20 cellular contexts compared by ENCODE assay signal in the genomic region with DNA sequence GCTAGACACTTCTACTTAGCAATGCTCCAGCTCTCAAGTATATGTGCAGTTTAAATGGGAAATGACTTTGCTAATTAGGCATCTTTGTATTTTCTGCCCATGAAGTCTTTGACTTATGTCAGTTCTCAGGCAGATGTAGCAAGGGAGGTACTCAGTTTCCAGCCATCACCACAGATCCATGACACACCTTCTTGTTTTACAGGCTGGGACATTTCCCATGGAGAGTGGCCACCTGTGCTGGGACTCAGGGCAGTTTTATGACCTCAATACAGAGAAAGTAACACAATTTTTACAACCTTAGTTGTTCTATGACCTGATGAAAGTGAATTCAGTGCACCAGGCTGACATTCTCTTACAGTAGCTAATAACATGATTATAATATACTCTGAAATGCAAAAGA.
DNase-seq lines count a peak whose midpoint lies in the region; ATAC-seq and TF ChIP-seq lines count a peak whose summit lies in the region.
"Had no signal": no experiment of that assay in that cellular context is flagged by ENCODE, and none has a peak within 500 bp of the region (broad histone marks: within the 10 kb centered on the region; RNA-seq: fewer than 3 reads in every experiment).

No MANE protein-coding gene starts in this region.

- H3K4me3 ChIP-seq in ACC112 (ENCODE audit: low read depth, low read length): no peak overlapping the region
- H3K4me3 ChIP-seq in Loucy (ENCODE audit: low read length, poor library complexity, severe bottlenecking): no peak overlapping the region
- no peak overlapping the region for H3K4me3 ChIP-seq in transverse colon
- H3K4me3 ChIP-seq in effector memory CD4-positive, alpha-beta T cell (ENCODE audit: insufficient read depth, low read depth, low read length, poor library complexity, severe bottlenecking): no peak overlapping the region
- H3K4me3 ChIP-seq: A549, BLaER1, HAP-1 had no signal

- no peaks in the 10 kb centered on the region for H3K79me2 ChIP-seq in ACC112 (ENCODE audit: control insufficient read depth, insufficient read depth, low read length, unreplicated experiment)
- H3K79me2 ChIP-seq in Loucy (ENCODE audit: insufficient read depth, low read length): no peaks in the 10 kb centered on the region

- H2AFZ ChIP-seq in ACC112 (ENCODE audit: low read length, unreplicated experiment) (peak overlapping the region; percentile 22), Loucy (ENCODE audit: low read length) (peak overlapping the region; percentile 19; the same call in 1 of the 2 replicates)

- H3K4me1 ChIP-seq in ACC112 (ENCODE audit: control insufficient read depth, insufficient read depth, low read length, unreplicated experiment) (no peaks in the 10 kb centered on the region), Loucy (ENCODE audit: insufficient read depth, low read length, poor library complexity, severe bottlenecking) (peaks cover 15% of the 10 kb centered on the region), transverse colon (no peaks in the 10 kb centered on the region)
- H3K4me1 ChIP-seq in effector memory CD4-positive, alpha-beta T cell (ENCODE audit: control insufficient read depth, insufficient read depth, low read length, poor library complexity, severe bottlenecking): no peaks in the 10 kb centered on the region
- H3K4me1 ChIP-seq: A549, BLaER1, HAP-1 had no signal

- H3K36me3 ChIP-seq in ACC112 (ENCODE audit: insufficient read depth, low read length): no peaks in the 10 kb centered on the region
- H3K36me3 ChIP-seq in Loucy (ENCODE audit: insufficient read depth, low read length): no peaks in the 10 kb centered on the region
- H3K36me3 ChIP-seq in transverse colon: no peaks in the 10 kb centered on the region
- H3K36me3 ChIP-seq in effector memory CD4-positive, alpha-beta T cell (ENCODE audit: control insufficient read depth, insufficient read depth, low read length): no peaks in the 10 kb centered on the region
- H3K36me3 ChIP-seq: BLaER1, HAP-1 had no signal

- H3K27ac ChIP-seq in ACC112 (ENCODE audit: low read depth, low read length): no peak overlapping the region
- no peak overlapping the region for H3K27ac ChIP-seq in transverse colon
- H3K27ac ChIP-seq in effector memory CD4-positive, alpha-beta T cell (ENCODE audit: insufficient read depth, low read length, poor library complexity, severe bottlenecking): no peak overlapping the region
- H3K27ac ChIP-seq: A549, BLaER1, C4-2B had no signal

- no peaks in the 10 kb centered on the region for H4K20me1 ChIP-seq in Loucy (ENCODE audit: insufficient read depth, low read length, poor library complexity, severe bottlenecking)
- H4K20me1 ChIP-seq: BLaER1 had no signal

- H3K9ac ChIP-seq in Loucy (ENCODE audit: low read depth, low read length, poor library complexity, severe bottlenecking): no peak overlapping the region
- H3K9ac ChIP-seq: BLaER1 had no signal

- intact Hi-C loops in transverse colon (cut with DNase I; ENCODE audit: low total_unique reads): no loop called here

- H3K9me3 ChIP-seq in Loucy (ENCODE audit: insufficient read depth, low read depth, low read length): peaks cover 5% of the 10 kb centered on the region; the same call in 1 of the 2 replicates
- H3K9me3 ChIP-seq in transverse colon: peaks cover 0 to 4% of the 10 kb centered on the region in 2 donors
- H3K9me3 ChIP-seq in effector memory CD4-positive, alpha-beta T cell (ENCODE audit: control insufficient read depth, low read length): no peaks in the 10 kb centered on the region
- H3K9me3 ChIP-seq: A549, BLaER1, HAP-1 had no signal

- H3K4me2 ChIP-seq in Loucy (ENCODE audit: low read depth, low read length, poor library complexity, severe bottlenecking): no peak overlapping the region
- H3K4me2 ChIP-seq: A549, BLaER1 had no signal

- no peak for ATAC-seq in GM19324 (IDR thresholded peaks at IDR 0.05; ENCODE audit: low FRiP score, unreplicated experiment)
- ATAC-seq: A549; CD8-positive, alpha-beta T cell had no signal

- no peak for TF ChIP-seq EP300 in transverse colon (IDR thresholded peaks at IDR 0.05; ENCODE audit: low read depth)

- TF ChIP-seq POLR2A in transverse colon (IDR thresholded peaks at IDR 0.05): no peak

- no peaks in the 10 kb centered on the region for H3K9me2 ChIP-seq in Loucy (replicated peaks; ENCODE audit: low read depth, low read length)

- peak; percentile 87 for DNase-seq in left kidney (ENCODE audit: low read depth, low spot score)
- peak; percentile 12 for DNase-seq in transverse colon
- DNase-seq in effector memory CD4-positive, alpha-beta T cell: no peak
- DNase-seq in AG08396 (ENCODE audit: low spot score): no peak
- DNase-seq: 8988T; CD4-positive, CD25-positive, alpha-beta regulatory T cell; CD8-positive, alpha-beta T cell; DMS 273 treated with DMSO at 0.1 percent for 48 hours; DMS79; EL; GF-D8; GOT3; HFFc6 had no signal

- H3K27me3 ChIP-seq in ACC112 (ENCODE audit: insufficient read depth, low read length) (peaks cover 4% of the 10 kb centered on the region; the same call in 1 of the 2 replicates), Loucy (ENCODE audit: insufficient read depth, low read length, poor library complexity, severe bottlenecking) (no peaks in the 10 kb centered on the region), transverse colon (no peaks in the 10 kb centered on the region)
- no peaks in the 10 kb centered on the region for H3K27me3 ChIP-seq in effector memory CD4-positive, alpha-beta T cell (replicated peaks; ENCODE audit: control insufficient read depth, insufficient read depth, low read length, poor library complexity, severe bottlenecking)
- H3K27me3 ChIP-seq: BLaER1 had no signal

- no peaks in the 10 kb centered on the region for H3F3A ChIP-seq in Loucy (ENCODE audit: low read depth)

- in situ Hi-C loops in transverse colon (cut with MboI; ENCODE audit: low pct_ligation_motif_present in 1 of 4, low pct_unique_long_range_greater_than_20kb in 1 of 4, low sequenced_read_pairs in 3 of 4): loop anchor here in 1 of 4 donors (10.0 kb wide), 1 partner anchor 56 kb away; no protein-coding TSS in a partner anchor

- TF ChIP-seq CTCF in Loucy (conservative IDR thresholded peaks at IDR 0.05; ENCODE audit: low read length) (no peak), transverse colon (IDR thresholded peaks at IDR 0.05) (no peak)

Comparison
In these comparisons a context has a peak if more than half of its experiments do, and no peak if none do; other contexts are left out.
1. DNase-seq: peak in left kidney (single experiment) and transverse colon (single experiment); none in effector memory CD4-positive, alpha-beta T cell (0 of 3) and AG08396 (single experiment).